In the genomic region with DNA sequence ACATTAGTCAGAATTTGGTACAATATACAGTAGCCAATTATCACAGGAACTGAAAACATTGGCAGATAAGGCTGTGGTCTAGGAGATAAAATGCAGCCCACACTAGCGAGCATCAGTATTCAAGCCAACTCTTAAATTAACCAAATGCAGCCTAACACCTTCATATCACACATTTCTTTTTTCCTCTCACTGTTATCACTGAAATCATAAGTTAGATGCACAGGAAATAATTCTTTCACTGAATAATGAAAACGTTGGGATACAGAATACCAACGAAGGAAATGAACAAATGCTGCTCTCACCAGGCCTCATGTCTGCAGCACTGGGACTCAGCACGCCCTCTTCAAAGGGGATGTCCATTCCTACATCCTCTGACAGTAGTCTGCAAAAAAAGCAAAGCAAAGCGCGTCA, we compare ENCODE assay signal across 12 cellular contexts.
DNase-seq lines count a peak whose midpoint lies in the region; ATAC-seq and TF ChIP-seq lines count a peak whose summit lies in the region.
"Had no signal": no experiment of that assay in that cellular context is flagged by ENCODE, and none has a peak within 500 bp of the region (broad histone marks: within the 10 kb centered on the region; RNA-seq: fewer than 3 reads in every experiment).

No MANE protein-coding gene starts in this region.

- no peak overlapping the region for H3K4me3 Mint-ChIP-seq in type B pancreatic cell

- H3K4me1 ChIP-seq in RWPE2 (ENCODE audit: insufficient read depth, poor library complexity, severe bottlenecking) (peaks cover 32% of the 10 kb centered on the region), parathyroid adenoma (peaks cover 28% of the 10 kb centered on the region)

- peaks cover 32% of the 10 kb centered on the region for H3K4me1 Mint-ChIP-seq in type B pancreatic cell (ENCODE audit: unreplicated experiment)

- no peak overlapping the region for H2AFZ ChIP-seq in parathyroid adenoma

- H3K27me3 ChIP-seq in RWPE2 (ENCODE audit: insufficient read depth, poor library complexity, severe bottlenecking) (no peaks in the 10 kb centered on the region), parathyroid adenoma (ENCODE audit: control insufficient read depth, insufficient read depth, low read length) (no peaks in the 10 kb centered on the region)
- H3K27me3 ChIP-seq: cardiac muscle cell had no signal

- H3K27ac ChIP-seq in RWPE2 (ENCODE audit: poor library complexity, severe bottlenecking), result peak overlapping the region; percentile 92
- peak overlapping the region; percentile 84 for H3K27ac ChIP-seq in parathyroid adenoma
- H3K27ac ChIP-seq: cardiac muscle cell, KMS-11, lower lobe of right lung had no signal

- no peaks in the 10 kb centered on the region for H3K79me2 ChIP-seq in parathyroid adenoma

- no peaks in the 10 kb centered on the region for H3K36me3 Mint-ChIP-seq in type B pancreatic cell

- DNase-seq in G401 (ENCODE audit: low spot score) (peak; percentile 70), RWPE2 (ENCODE audit: low spot score) (no peak), choroid plexus epithelial cell (ENCODE audit: low read depth) (peak; percentile 83), type B pancreatic cell (ENCODE audit: extremely low spot score, unreplicated experiment) (no peak), posterior cingulate gyrus (no peak)
- DNase-seq in stimulated activated CD4-positive, alpha-beta T cell treated with anti-CD3 and anti-CD28 coated beads, Interleukin-4, amount 100 ng/mL, for 4 hours, result no peak
- DNase-seq: foreskin melanocyte, lower lobe of right lung had no signal

- H3K4me3 ChIP-seq in RWPE2 (ENCODE audit: severe bottlenecking), result no peak overlapping the region
- H3K4me3 ChIP-seq in choroid plexus epithelial cell (ENCODE audit: low read depth, low read length), result no peak overlapping the region
- no peak overlapping the region for H3K4me3 ChIP-seq in parathyroid adenoma (ENCODE audit: low read depth, low read length)
- H3K4me3 ChIP-seq: cardiac muscle cell, lower lobe of right lung had no signal

- intact Hi-C loops in posterior cingulate gyrus (cut with DNase I), result loop anchor here (5.0 to 10.0 kb wide), 2 partner anchors 50 to 208 kb away; no protein-coding TSS in a partner anchor

- H3K9me3 Mint-ChIP-seq in type B pancreatic cell, result no peaks in the 10 kb centered on the region

- in situ Hi-C loops in G401 (cut with HindIII; ENCODE audit: low sequenced_read_pairs), result no loop called here

- H3K9me3 ChIP-seq in RWPE2 (ENCODE audit: severe bottlenecking) (no peaks in the 10 kb centered on the region), parathyroid adenoma (ENCODE audit: control insufficient read depth, low read length) (no peaks in the 10 kb centered on the region)
- H3K9me3 ChIP-seq: lower lobe of right lung had no signal

- ATAC-seq in RWPE2 (ENCODE audit: low read depth) (no peak), HG03520 (IDR thresholded peaks at IDR 0.05; ENCODE audit: unreplicated experiment) (no peak)
- ATAC-seq: lower lobe of right lung had no signal

- H3K9ac ChIP-seq in parathyroid adenoma, result no peak overlapping the region
- H3K9ac ChIP-seq: KMS-11 had no signal

- peaks cover 3% of the 10 kb centered on the region for H3K27me3 Mint-ChIP-seq in type B pancreatic cell

- no peak overlapping the region for H3K27ac Mint-ChIP-seq in type B pancreatic cell

- H3K4me2 ChIP-seq in parathyroid adenoma (ENCODE audit: low read length), result no peak overlapping the region
- H3K4me2 ChIP-seq: KMS-11 had no signal

- no peak for TF ChIP-seq CTCF in RWPE2 (IDR thresholded peaks at IDR 0.05; ENCODE audit: poor library complexity, severe bottlenecking)
- no peak for TF ChIP-seq CTCF in choroid plexus epithelial cell (conservative IDR thresholded peaks at IDR 0.05; ENCODE audit: low read depth, low read length)
- no peak for TF ChIP-seq CTCF in parathyroid adenoma (IDR thresholded peaks at IDR 0.05)
- TF ChIP-seq CTCF in type B pancreatic cell (conservative IDR thresholded peaks at IDR 0.05), result no peak

- H3K36me3 ChIP-seq in RWPE2 (ENCODE audit: low read depth) (no peaks in the 10 kb centered on the region), parathyroid adenoma (ENCODE audit: control insufficient read depth, insufficient read depth, low read length) (no peaks in the 10 kb centered on the region)
- H3K36me3 ChIP-seq: cardiac muscle cell, lower lobe of right lung had no signal

Comparison
In these comparisons a context has a peak if more than half of its experiments do, and no peak if none do; other contexts are left out.
1. DNase-seq: peak in G401 (single experiment) and choroid plexus epithelial cell (single experiment); none in RWPE2 (single experiment), type B pancreatic cell (single experiment), stimulated activated CD4-positive, alpha-beta T cell treated with anti-CD3 and anti-CD28 coated beads, Interleukin-4, amount 100 ng/mL, for 4 hours (0 of 2) and posterior cingulate gyrus (0 of 10).